In the genomic region with DNA sequence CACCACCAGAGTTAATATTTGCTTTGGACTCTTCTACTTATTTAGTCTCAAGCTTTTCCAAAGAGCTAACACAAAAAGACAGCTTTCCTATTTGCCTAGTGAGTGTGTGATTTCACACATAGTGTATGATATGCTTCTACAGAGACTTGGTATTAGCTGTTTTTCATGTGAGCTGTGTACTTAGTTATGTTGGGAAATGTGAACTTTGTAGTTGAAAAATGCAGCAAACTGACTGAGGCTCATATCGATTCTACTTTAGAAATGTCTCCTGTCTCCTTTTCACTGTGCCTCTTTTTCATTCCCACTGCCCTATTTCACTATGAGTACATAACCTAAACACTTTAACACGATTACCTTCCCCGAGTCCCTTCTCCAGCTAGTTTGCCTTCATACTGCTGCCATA, we compare ENCODE assay signal across 18 cellular contexts.
DNase-seq lines count a peak whose midpoint lies in the region; ATAC-seq and TF ChIP-seq lines count a peak whose summit lies in the region.
"Had no signal": no experiment of that assay in that cellular context is flagged by ENCODE, and none has a peak within 500 bp of the region (broad histone marks: within the 10 kb centered on the region; RNA-seq: fewer than 3 reads in every experiment).

No MANE protein-coding gene starts in this region.

- H3K4me3 ChIP-seq in IMR-90 (ENCODE audit: insufficient read depth, low read depth, low read length) = no peak overlapping the region
- no peak overlapping the region for H3K4me3 ChIP-seq in PC-3 (ENCODE audit: low read length)
- H3K4me3 ChIP-seq in hepatocyte = no peak overlapping the region
- H3K4me3 ChIP-seq in smooth muscle cell = no peak overlapping the region
- H3K4me3 ChIP-seq: breast epithelium, gastroesophageal sphincter, tibial artery had no signal

- H3K56ac ChIP-seq in IMR-90 (ENCODE audit: extremely low read depth, insufficient read depth, low read length) = no peak overlapping the region

- H3K4me1 Mint-ChIP-seq in stimulated activated naive CD8-positive, alpha-beta T cell treated with anti-CD3 and anti-CD28 coated beads, Interleukin-15, amount 100 ng/mL, for 72 hours = no peaks in the 10 kb centered on the region
- H3K4me1 Mint-ChIP-seq: activated naive CD8-positive, alpha-beta T cell treated with anti-CD3 and anti-CD28 coated beads, Interleukin-2, amount 50 U/mL, for 24 hours had no signal

- peaks cover 19 to 57% of the 10 kb centered on the region in 2 experiments for H3K79me1 ChIP-seq in IMR-90 (ENCODE audit: low read depth in 1 of 2, low read length in 2 of 2)

- intact Hi-C loops in IMR-90 (cut with micrococcal nuclease) = no loop called here
- intact Hi-C loops in PC-3 (cut with micrococcal nuclease) = no loop called here

- H2BK20ac ChIP-seq in IMR-90 (ENCODE audit: low read depth, low read length) = no peak overlapping the region

- 80% methylated on average over 1 of the region's 3 CpGs; no CpG with 5 or more reads in 1 of the 2 experiments for WGBS in IMR-90 (ENCODE audit: extremely low coverage in 2 of 2, insufficient read length in 1 of 2), 2 experiments
- 58% methylated on average over 3 of the region's 3 CpGs for WGBS in hepatocyte (ENCODE audit: low lambda C conversion rate, missing lambda C conversion rate)
- WGBS in smooth muscle cell (ENCODE audit: low lambda C conversion rate) = 90% methylated on average over 3 of the region's 3 CpGs

- H3K27ac ChIP-seq in IMR-90 (ENCODE audit: insufficient read depth, low read length) (no peak overlapping the region; the same call in 1 of the 2 replicates), PC-3 (ENCODE audit: low read length) (no peak overlapping the region), hepatocyte (peak overlapping the region; percentile 38), smooth muscle cell (ENCODE audit: low read depth) (peak overlapping the region; percentile 22)
- H3K27ac ChIP-seq: breast epithelium, gastroesophageal sphincter, tibial artery had no signal

- H3K9me3 ChIP-seq in IMR-90 (ENCODE audit: control insufficient read depth, insufficient read depth, low read length) (no peaks in the 10 kb centered on the region), PC-3 (ENCODE audit: low read length) (no peaks in the 10 kb centered on the region), hepatocyte (ENCODE audit: low read depth) (no peaks in the 10 kb centered on the region), smooth muscle cell (replicated peaks; ENCODE audit: low read depth) (no peaks in the 10 kb centered on the region)
- H3K9me3 ChIP-seq: breast epithelium, gastroesophageal sphincter, tibial artery had no signal

- no peak for TF ChIP-seq POLR2A in IMR-90 (IDR thresholded peaks at IDR 0.05; ENCODE audit: low read depth, low read length)

- H3K9ac ChIP-seq in IMR-90 (ENCODE audit: low read depth, low read length) (peak overlapping the region; percentile 13; the same call in 1 of the 2 replicates), PC-3 (ENCODE audit: low read length) (no peak overlapping the region), smooth muscle cell (ENCODE audit: low read depth) (no peak overlapping the region)

- no peak overlapping the region for H2AK9ac ChIP-seq in IMR-90 (replicated peaks; ENCODE audit: low read depth, low read length, poor library complexity)

- no peak overlapping the region for H2BK120ac ChIP-seq in IMR-90 (ENCODE audit: low read depth, low read length)

- dilution Hi-C loops in IMR-90 (cut with HindIII; ENCODE audit: low sequenced_read_pairs, unreplicated experiment) = no loop called here

- no peak overlapping the region for H3K27ac Mint-ChIP-seq in stimulated activated naive CD8-positive, alpha-beta T cell treated with anti-CD3 and anti-CD28 coated beads, Interleukin-15, amount 100 ng/mL, for 72 hours
- H3K27ac Mint-ChIP-seq: activated naive CD8-positive, alpha-beta T cell treated with anti-CD3 and anti-CD28 coated beads, Interleukin-2, amount 50 U/mL, for 24 hours; activated T-helper 2 cell treated with anti-CD3 and anti-CD28 coated beads, Interferon-gamma antibody, Interleukin-2, Interleukin-4, amounts not matched to agents 10 μg/mL and 5 μg/mL and 100 μg/mL, durations not matched to agents 14 hours and 24 hours and 36 hours had no signal

- H4K8ac ChIP-seq in IMR-90 (ENCODE audit: low read depth in 2 of 2, low read length in 2 of 2) = no peak overlapping the region

- H3K9me1 ChIP-seq in IMR-90 (ENCODE audit: insufficient read depth, low read length) = peaks cover 6% of the 10 kb centered on the region; the same call in 1 of the 2 replicates

- H3K4ac ChIP-seq in IMR-90 (ENCODE audit: low read depth, low read length) = no peak overlapping the region

- TF ChIP-seq CTCF in IMR-90 (conservative IDR thresholded peaks at IDR 0.05; ENCODE audit: low read depth, low read length) (no peak), PC-3 (conservative IDR thresholded peaks at IDR 0.05; ENCODE audit: low read depth, low read length) (no peak), hepatocyte (IDR thresholded peaks at IDR 0.05; ENCODE audit: poor library complexity) (no peak), smooth muscle cell (IDR thresholded peaks at IDR 0.05; ENCODE audit: borderline replicate concordance, insufficient read depth, poor library complexity, severe bottlenecking) (no peak), GM13977 (IDR thresholded peaks at IDR 0.05; ENCODE audit: extremely low read depth, insufficient read depth, missing control alignments) (no peak)

- no peaks in the 10 kb centered on the region for H3K9me3 Mint-ChIP-seq in stimulated activated naive CD8-positive, alpha-beta T cell treated with anti-CD3 and anti-CD28 coated beads, Interleukin-15, amount 100 ng/mL, for 72 hours
- H3K9me3 Mint-ChIP-seq: activated naive CD8-positive, alpha-beta T cell treated with anti-CD3 and anti-CD28 coated beads, Interleukin-2, amount 50 U/mL, for 24 hours; activated T-helper 2 cell treated with anti-CD3 and anti-CD28 coated beads, Interferon-gamma antibody, Interleukin-2, Interleukin-4, amounts not matched to agents 10 μg/mL and 5 μg/mL and 100 μg/mL, durations not matched to agents 14 hours and 24 hours and 36 hours had no signal

- ATAC-seq in IMR-90 (ENCODE audit: low read depth) (peak; percentile 38), PC-3 (peak; percentile 51; the same call in 1 of the 2 replicates), GM21447 (IDR thresholded peaks at IDR 0.05; ENCODE audit: unreplicated experiment) (no peak), HG03108 (IDR thresholded peaks at IDR 0.05; ENCODE audit: unreplicated experiment) (no peak)
- ATAC-seq in stimulated activated naive CD8-positive, alpha-beta T cell treated with anti-CD3 and anti-CD28 coated beads, Interleukin-15, amount 100 ng/mL, for 72 hours = no peak
- ATAC-seq: activated naive CD8-positive, alpha-beta T cell treated with anti-CD3 and anti-CD28 coated beads, Interleukin-2, amount 50 U/mL, for 24 hours; gastroesophageal sphincter; left cardiac atrium had no signal

- POLR2A ChIA-PET in IMR-90 (lab: Charles Lee; ENCODE audit: unreplicated experiment) (no interaction called here), PC-3 (lab: Charles Lee; ENCODE audit: unreplicated experiment) (no interaction called here)

- H3K18ac ChIP-seq in IMR-90 (ENCODE audit: low read depth, low read length) = no peak overlapping the region

- no peak overlapping the region for H2BK15ac ChIP-seq in IMR-90 (ENCODE audit: low read depth, low read length)

- no peak overlapping the region for H4K91ac ChIP-seq in IMR-90 (ENCODE audit: insufficient read depth, low read depth, low read length)

- peak overlapping the region; percentile 44; the same call in 1 of the 2 replicates for H3K23ac ChIP-seq in IMR-90 (ENCODE audit: low read depth, low read length)

- DNase-seq in IMR-90 = no peak
- no peak for DNase-seq in PC-3
- no peak for DNase-seq in hepatocyte (ENCODE audit: low spot score)
- DNase-seq in smooth muscle cell (lab: John Stamatoyannopoulos, UW; ENCODE audit: unreplicated experiment) = no peak
- DNase-seq in stimulated activated naive CD8-positive, alpha-beta T cell treated with anti-CD3 and anti-CD28 coated beads, Interleukin-15, amount 100 ng/mL, for 72 hours = no peak
- DNase-seq in GM13977 (ENCODE audit: low spot score) = no peak
- DNase-seq: activated CD4-positive, alpha-beta T cell treated with anti-CD3 and anti-CD28 coated beads for 4 hours; activated naive CD8-positive, alpha-beta T cell treated with anti-CD3 and anti-CD28 coated beads, Interleukin-2, amount 50 U/mL, for 24 hours; EL; left cardiac atrium; NCI-H1694; NCI-H446; tibial artery had no signal

- peak overlapping the region; percentile 33; the same call in 1 of the 2 replicates for H4K5ac ChIP-seq in IMR-90 (ENCODE audit: low read depth, low read length)

- no peak for TF ChIP-seq RAD21 in IMR-90 (IDR thresholded peaks at IDR 0.05; ENCODE audit: low read length)

- BruUV-seq in IMR-90 (replicated peaks; lab: Mats Ljungman, UMichigan) (no TSS peak), PC-3 (replicated peaks; lab: Mats Ljungman, UMichigan) (no TSS peak)

- peak overlapping the region; percentile 17 for H2BK5ac ChIP-seq in IMR-90 (ENCODE audit: low read depth, low read length, poor library complexity, severe bottlenecking)

- in situ Hi-C loops in IMR-90 (cut with MboI; ENCODE audit: low sequenced_read_pairs) = no loop called here
- in situ Hi-C loops in GM13977 (cut with MboI; ENCODE audit: low pct_unique_long_range_greater_than_20kb, low sequenced_read_pairs, unreplicated experiment) = loop anchor here (25.0 kb wide), 2 partner anchors 891 to 1241 kb away; no protein-coding TSS in a partner anchor

- no peaks in the 10 kb centered on the region for H3K27me3 ChIP-seq in IMR-90 (ENCODE audit: control insufficient read depth, insufficient read depth, low read length)
- no peaks in the 10 kb centered on the region for H3K27me3 ChIP-seq in PC-3 (ENCODE audit: low read length)
- H3K27me3 ChIP-seq in hepatocyte = no peaks in the 10 kb centered on the region
- no peaks in the 10 kb centered on the region for H3K27me3 ChIP-seq in smooth muscle cell (ENCODE audit: low read depth)
- H3K27me3 ChIP-seq: breast epithelium, gastroesophageal sphincter, tibial artery had no signal

- H2AK5ac ChIP-seq in IMR-90 (ENCODE audit: low read depth, low read length) = no peak overlapping the region

- H3K36me3 ChIP-seq in IMR-90 (ENCODE audit: control insufficient read depth, insufficient read depth, low read length) = no peaks in the 10 kb centered on the region
- H3K36me3 ChIP-seq in PC-3 (ENCODE audit: low read depth, low read length) = no peaks in the 10 kb centered on the region
- no peaks in the 10 kb centered on the region for H3K36me3 ChIP-seq in hepatocyte (replicated peaks; ENCODE audit: insufficient read depth, low read depth)
- no peaks in the 10 kb centered on the region for H3K36me3 ChIP-seq in smooth muscle cell (ENCODE audit: low read depth)
- H3K36me3 ChIP-seq: breast epithelium, gastroesophageal sphincter, tibial artery had no signal

- H3K27me3 Mint-ChIP-seq in stimulated activated naive CD8-positive, alpha-beta T cell treated with anti-CD3 and anti-CD28 coated beads, Interleukin-15, amount 100 ng/mL, for 72 hours = no peaks in the 10 kb centered on the region
- H3K27me3 Mint-ChIP-seq: activated naive CD8-positive, alpha-beta T cell treated with anti-CD3 and anti-CD28 coated beads, Interleukin-2, amount 50 U/mL, for 24 hours had no signal

- H3K14ac ChIP-seq in IMR-90 (replicated peaks; ENCODE audit: low read depth, low read length) = no peak overlapping the region

- H3K4me2 ChIP-seq in IMR-90 (ENCODE audit: low read depth, low read length) (peak overlapping the region; percentile 49; the same call in 1 of the 2 replicates), PC-3 (ENCODE audit: low read length) (no peak overlapping the region), hepatocyte (peak overlapping the region; percentile 54), smooth muscle cell (peak overlapping the region; percentile 64)

- H4K20me1 ChIP-seq in IMR-90 (ENCODE audit: insufficient read depth, low read length) (peaks cover 3% of the 10 kb centered on the region; the same call in 1 of the 2 replicates), PC-3 (ENCODE audit: low read length) (peaks cover 6% of the 10 kb centered on the region; the same call in 1 of the 2 replicates), hepatocyte (ENCODE audit: insufficient read depth, poor library complexity, severe bottlenecking) (no peaks in the 10 kb centered on the region), smooth muscle cell (ENCODE audit: low read depth) (peaks cover 2% of the 10 kb centered on the region)

- H3K79me2 ChIP-seq in PC-3 (ENCODE audit: low read length) (peaks cover 81% of the 10 kb centered on the region), hepatocyte (peaks cover 22% of the 10 kb centered on the region), smooth muscle cell (ENCODE audit: low read depth) (peaks cover 91% of the 10 kb centered on the region)

- no peak overlapping the region for H3K4me3 Mint-ChIP-seq in stimulated activated naive CD8-positive, alpha-beta T cell treated with anti-CD3 and anti-CD28 coated beads, Interleukin-15, amount 100 ng/mL, for 72 hours
- H3K4me3 Mint-ChIP-seq: activated naive CD8-positive, alpha-beta T cell treated with anti-CD3 and anti-CD28 coated beads, Interleukin-2, amount 50 U/mL, for 24 hours had no signal

- CTCF ChIA-PET in IMR-90 (lab: Yijun Ruan, JAX) = no interaction called here
- CTCF ChIA-PET in PC-3 (lab: Charles Lee) = no interaction called here

- H2AFZ ChIP-seq in IMR-90 (replicated peaks; ENCODE audit: low read length, poor library complexity) (no peak overlapping the region), PC-3 (ENCODE audit: low read length) (no peak overlapping the region), hepatocyte (no peak overlapping the region), smooth muscle cell (ENCODE audit: low read depth) (no peak overlapping the region)

- H3K4me1 ChIP-seq in IMR-90 (ENCODE audit: control insufficient read depth, insufficient read depth, low read length) (peaks cover 14% of the 10 kb centered on the region), PC-3 (ENCODE audit: insufficient read depth, low read length) (no peaks in the 10 kb centered on the region), hepatocyte (ENCODE audit: insufficient read depth) (peaks cover 22% of the 10 kb centered on the region), smooth muscle cell (ENCODE audit: low read depth) (peaks cover 31% of the 10 kb centered on the region)
- H3K4me1 ChIP-seq: breast epithelium, gastroesophageal sphincter had no signal

- H3F3A ChIP-seq in PC-3 (ENCODE audit: low read length, unreplicated experiment) (no peaks in the 10 kb centered on the region), smooth muscle cell (ENCODE audit: low read depth) (no peaks in the 10 kb centered on the region)

- H3K9me2 ChIP-seq in PC-3 (replicated peaks; ENCODE audit: low read length) (no peaks in the 10 kb centered on the region), hepatocyte (replicated peaks; ENCODE audit: insufficient read depth) (no peaks in the 10 kb centered on the region)

Comparison
In these comparisons a context has a peak if more than half of its experiments do, and no peak if none do; other contexts are left out.
1. ATAC-seq: peak in IMR-90 (single experiment) and PC-3 (single experiment); none in stimulated activated naive CD8-positive, alpha-beta T cell treated with anti-CD3 and anti-CD28 coated beads, Interleukin-15, amount 100 ng/mL, for 72 hours (single experiment), GM21447 (single experiment) and HG03108 (single experiment).
2. H3K27ac ChIP-seq: peak in hepatocyte (single experiment) and smooth muscle cell (single experiment); none in IMR-90 (single experiment) and PC-3 (single experiment).